In genomic region chr9:132546148-132547051, GRCh38 we compare ENCODE assay signal across 8 cellular contexts. TPM values are rescaled to one million over a fixed set of nuclear protein-coding genes. Genes with fewer than 3 reads are reported as not detected.
DNase-seq lines count a peak whose midpoint lies in the region; ATAC-seq and TF ChIP-seq lines count a peak whose summit lies in the region.

No MANE protein-coding gene starts in this region.

- intact Hi-C loops in right lobe of liver (cut with DNase I): no loop called here
- intact Hi-C loops in CD8-positive, alpha-beta T cell (cut with DNase I, micrococcal nuclease): no loop called here

- POLR2A ChIA-PET in CD8-positive, alpha-beta T cell (lab: Charles Lee): no interaction called here

- peak; percentile 99 for TF ChIP-seq CTCF in DOHH2 (IDR thresholded peaks at IDR 0.05; ENCODE audit: low read depth, low read length, poor library complexity, severe bottlenecking)
- peak; percentile 29 for TF ChIP-seq CTCF in cardiac fibroblast (IDR thresholded peaks at IDR 0.05; ENCODE audit: low read depth, low read length)
- peak in 2 of 4 donors; percentile 6 to 12 for TF ChIP-seq CTCF in right lobe of liver (IDR thresholded peaks at IDR 0.05)
- TF ChIP-seq CTCF in tibial nerve (IDR thresholded peaks at IDR 0.05): peak in 2 of 5 experiments; percentile 11 to 13
- TF ChIP-seq CTCF in CD8-positive, alpha-beta T cell (IDR thresholded peaks at IDR 0.05): no peak

- H3K4me3 Mint-ChIP-seq in CD8-positive, alpha-beta T cell: no peak overlapping the region

- no peak for TF ChIP-seq EP300 in tibial nerve (IDR thresholded peaks at IDR 0.05)

- H3K4me3 ChIP-seq in DOHH2 (ENCODE audit: low read length) (peak overlapping the region; percentile 66), cardiac fibroblast (replicated peaks in 1 of 2; ENCODE audit: low read depth in 2 of 2, low read length in 2 of 2) (peak overlapping the region in 1 of 2 donors; percentile 21), right lobe of liver (no peak overlapping the region), tibial nerve (no peak overlapping the region)
- H3K4me3 ChIP-seq in CD8-positive, alpha-beta T cell (ENCODE audit: low read depth, low read length): no peak overlapping the region

- WGBS in right lobe of liver (ENCODE audit: insufficient coverage, low coverage, low lambda C conversion rate, missing lambda C conversion rate): 4% methylated on average over 17 of the region's 27 CpGs
- 3 to 7% methylated on average over 26 to 27 of the region's 27 CpGs for WGBS in tibial nerve, 2 donors

- H3K4me1 Mint-ChIP-seq in CD8-positive, alpha-beta T cell (ENCODE audit: low read depth): no peaks in the 10 kb centered on the region

- TF ChIP-seq POLR2A in right lobe of liver (IDR thresholded peaks at IDR 0.05) (no peak), tibial nerve (IDR thresholded peaks at IDR 0.05) (no peak)

- H3K4me2 ChIP-seq in DOHH2 (ENCODE audit: low read length): peak overlapping the region; percentile 76

- H3K27ac ChIP-seq in DOHH2 (ENCODE audit: low read depth, low read length) (peak overlapping the region; percentile 95), right lobe of liver (no peak overlapping the region), tibial nerve (no peak overlapping the region)
- no peak overlapping the region for H3K27ac ChIP-seq in CD8-positive, alpha-beta T cell (ENCODE audit: low read depth, low read length)

- DNase-seq in NCI-H1694 treated with DMSO at 0.1 percent for 48 hours (lab: John Stamatoyannopoulos, UW): peak; percentile 87
- DNase-seq in cardiac fibroblast (ENCODE audit: low read depth in 2 of 2): peak; percentile 4 to 33
- DNase-seq in right lobe of liver: no peak
- DNase-seq in SIG-M5 (lab: John Stamatoyannopoulos, UW): no peak
- no peak for DNase-seq in tibial nerve (ENCODE audit: low spot score in 2 of 2)
- no peak for DNase-seq in CD8-positive, alpha-beta T cell

- H3F3A ChIP-seq in DOHH2 (ENCODE audit: control insufficient read depth, insufficient read depth): peaks cover 27% of the 10 kb centered on the region

- H3K36me3 ChIP-seq in DOHH2 (ENCODE audit: control insufficient read depth, low read length) (no peaks in the 10 kb centered on the region), right lobe of liver (no peaks in the 10 kb centered on the region), tibial nerve (no peaks in the 10 kb centered on the region)
- H3K36me3 ChIP-seq in CD8-positive, alpha-beta T cell (ENCODE audit: insufficient read depth, low read length): no peaks in the 10 kb centered on the region

- H3K36me3 Mint-ChIP-seq in CD8-positive, alpha-beta T cell: no peaks in the 10 kb centered on the region

- H3K9me2 ChIP-seq in DOHH2 (replicated peaks; ENCODE audit: control insufficient read depth, low read length): no peaks in the 10 kb centered on the region

- H3K4me1 ChIP-seq in DOHH2 (ENCODE audit: control insufficient read depth, low read length) (peaks cover 54% of the 10 kb centered on the region), right lobe of liver (no peaks in the 10 kb centered on the region), tibial nerve (peaks cover 0 to 10% (median 0%) of the 10 kb centered on the region in 4 donors)
- peaks cover 8% of the 10 kb centered on the region for H3K4me1 ChIP-seq in CD8-positive, alpha-beta T cell (ENCODE audit: insufficient read depth, low read length)

- no peaks in the 10 kb centered on the region for H4K20me1 ChIP-seq in DOHH2 (ENCODE audit: control insufficient read depth, insufficient read depth, low read depth, low read length)

- H3K9me3 ChIP-seq in DOHH2 (ENCODE audit: control insufficient read depth, insufficient read depth, low read length) (no peaks in the 10 kb centered on the region), right lobe of liver (no peaks in the 10 kb centered on the region), tibial nerve (no peaks in the 10 kb centered on the region)
- H3K9me3 ChIP-seq in CD8-positive, alpha-beta T cell (ENCODE audit: low read length): no peaks in the 10 kb centered on the region

- ATAC-seq in right lobe of liver: peak; percentile 33 to 44 (median 38)
- no peak for ATAC-seq in CD8-positive, alpha-beta T cell
- no peak for ATAC-seq in HG03045 (IDR thresholded peaks at IDR 0.05; ENCODE audit: unreplicated experiment)

- peaks cover 14% of the 10 kb centered on the region for H3K27me3 Mint-ChIP-seq in CD8-positive, alpha-beta T cell (ENCODE audit: low read depth)

- H3K27ac Mint-ChIP-seq in CD8-positive, alpha-beta T cell: no peak overlapping the region

- no peaks in the 10 kb centered on the region for H3K27me3 ChIP-seq in DOHH2 (ENCODE audit: control insufficient read depth, low read length)
- H3K27me3 ChIP-seq in right lobe of liver: no peaks in the 10 kb centered on the region
- H3K27me3 ChIP-seq in tibial nerve: peaks cover 0 to 7% of the 10 kb centered on the region in 2 donors
- H3K27me3 ChIP-seq in CD8-positive, alpha-beta T cell (ENCODE audit: insufficient read depth, low read length): no peaks in the 10 kb centered on the region

- H3K9me3 Mint-ChIP-seq in CD8-positive, alpha-beta T cell: no peaks in the 10 kb centered on the region

- CTCF ChIA-PET in CD8-positive, alpha-beta T cell (lab: Charles Lee): interaction anchor here (0.6 kb wide), 1 partner anchor 10 kb away, joined by 3 read pairs; no protein-coding TSS in a partner anchor

- H3K79me2 ChIP-seq in DOHH2 (ENCODE audit: control insufficient read depth, low read length): no peaks in the 10 kb centered on the region

RNA-seq across cellular contexts. Expression of gene BARHL1, which starts 36.0 kb away (rescaled TPM):
- total RNA-seq in right lobe of liver (not detected), tibial nerve (not detected)
- not detected for total RNA-seq in CD8-positive, alpha-beta T cell

Comparison
In these comparisons a context has a peak if more than half of its experiments do, and no peak if none do; other contexts are left out.
1. DNase-seq: peak in NCI-H1694 treated with DMSO at 0.1 percent for 48 hours (single experiment) and cardiac fibroblast (2 of 2); none in right lobe of liver (0 of 3), SIG-M5 (single experiment), tibial nerve (0 of 2) and CD8-positive, alpha-beta T cell (0 of 7).
2. ATAC-seq: peak in right lobe of liver (4 of 4); none in CD8-positive, alpha-beta T cell (single experiment) and HG03045 (single experiment).